Comparison of ENCODE assay signal across 18 cellular contexts in the genomic region with DNA sequence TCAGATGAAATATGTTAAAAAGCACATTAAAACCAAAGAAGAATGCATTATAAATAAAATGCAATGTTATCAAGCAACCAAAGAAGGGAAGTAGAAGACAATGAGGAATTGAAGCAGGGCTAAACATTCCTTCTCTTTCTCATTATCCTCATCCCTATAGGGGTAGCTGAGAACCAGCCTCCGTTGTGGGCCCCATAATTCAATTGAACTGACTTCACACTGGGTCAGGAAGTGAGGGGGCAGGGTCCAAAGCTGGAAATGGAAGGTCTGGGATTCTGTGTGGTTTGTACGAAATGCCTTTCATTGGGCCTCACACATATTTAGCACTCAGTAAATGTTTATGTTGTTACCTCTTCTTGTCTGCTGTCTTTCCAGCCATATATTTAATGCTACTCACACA.
"Had no signal": no experiment of that assay in that cellular context is flagged by ENCODE, and none has a peak within 500 bp of the region (broad histone marks: within the 10 kb centered on the region; RNA-seq: fewer than 3 reads in every experiment).

No MANE protein-coding gene starts in this region.

- H3K27me3 ChIP-seq: colonic mucosa, gastroesophageal sphincter, heart left ventricle, testis had no signal

- DNase-seq: activated naive CD8-positive, alpha-beta T cell treated with anti-CD3 and anti-CD28 coated beads, Interleukin-2, amount 10 ng/mL, durations not matched to agents 7 days and 5 days; activated T-cell treated with anti-CD3 and anti-CD28 coated beads, Interleukin-2, amount 50 U/mL, for 24 hours; amniotic stem cell; colonic mucosa; heart left ventricle; natural killer cell; nucleus accumbens; small intestine; stimulated activated CD4-positive, alpha-beta T cell treated with anti-CD3 and anti-CD28 coated beads, Interleukin-15, amount 100 ng/mL, for 24 hours; testis had no signal

- ATAC-seq: gastroesophageal sphincter, heart left ventricle, left lobe of liver had no signal

- H3K36me3 ChIP-seq: colonic mucosa, gastroesophageal sphincter, heart left ventricle had no signal

- H3K27ac Mint-ChIP-seq: activated naive CD8-positive, alpha-beta T cell treated with anti-CD3 and anti-CD28 coated beads, Interleukin-2, amount 10 ng/mL, durations not matched to agents 7 days and 5 days; activated T-cell treated with anti-CD3 and anti-CD28 coated beads, Interleukin-2, amount 50 U/mL, for 24 hours; mesothelial cell of epicardium; natural killer cell; type B pancreatic cell had no signal

- H3K27me3 Mint-ChIP-seq: activated T-cell treated with anti-CD3 and anti-CD28 coated beads, Interleukin-2, amount 50 U/mL, for 24 hours; type B pancreatic cell had no signal

- H3K9me3 Mint-ChIP-seq: activated naive CD4-positive, alpha-beta T cell treated with anti-CD3 and anti-CD28 coated beads for 36 hours; activated T-cell treated with anti-CD3 and anti-CD28 coated beads, Interleukin-2, amount 50 U/mL, for 24 hours had no signal

- H3K27ac ChIP-seq: colonic mucosa, epithelial cell of prostate, gastroesophageal sphincter, heart left ventricle, testis had no signal

- H3K4me3 Mint-ChIP-seq: activated naive CD4-positive, alpha-beta T cell treated with anti-CD3 and anti-CD28 coated beads for 36 hours; activated naive CD8-positive, alpha-beta T cell treated with anti-CD3 and anti-CD28 coated beads, Interleukin-2, amount 10 ng/mL, durations not matched to agents 7 days and 5 days; activated T-cell treated with anti-CD3 and anti-CD28 coated beads, Interleukin-2, amount 50 U/mL, for 24 hours; mesothelial cell of epicardium; natural killer cell; stimulated activated naive B cell treated with anti-CD40 and anti-IgM and Interleukin-4, amounts not matched to agents 10 μg/mL and 1 μg/mL and 100 μg/mL, for 72 hours; type B pancreatic cell had no signal

- H3K9me3 ChIP-seq: colonic mucosa, gastroesophageal sphincter, heart left ventricle, testis had no signal

- H3K4me1 ChIP-seq: colonic mucosa, gastroesophageal sphincter, heart left ventricle, testis had no signal

- H3K36me3 Mint-ChIP-seq: mesothelial cell of epicardium; stimulated activated naive B cell treated with anti-CD40 and anti-IgM and Interleukin-4, amounts not matched to agents 10 μg/mL and 1 μg/mL and 100 μg/mL, for 72 hours; type B pancreatic cell had no signal

- H3K4me3 ChIP-seq: colonic mucosa, gastroesophageal sphincter, heart left ventricle, lung, testis had no signal
